In genomic region chr18:13640266-13640860, GRCh38 we compare ENCODE assay signal across 19 cellular contexts.
DNase-seq lines count a peak whose midpoint lies in the region; ATAC-seq, FAIRE-seq and TF ChIP-seq lines count a peak whose summit lies in the region.
"Had no signal": no experiment of that assay in that cellular context is flagged by ENCODE, and none has a peak within 500 bp of the region (broad histone marks: within the 10 kb centered on the region; RNA-seq: fewer than 3 reads in every experiment).

No MANE protein-coding gene starts in this region.

- intact Hi-C loops in heart right ventricle (cut with DNase I) (loop anchor here in 3 of 10 donors (5.0 to 10.0 kb wide), 2 partner anchors 84 to 87 kb away; partner anchors contain the start of genes FAM210A (in 3 of the 3) and RNMT (in 3 of the 3)), cardiac septum (cut with DNase I) (no loop called here)
- intact Hi-C loops in activated CD8-positive, alpha-beta T cell treated with anti-CD3 and anti-CD28 coated beads for 36 hours (cut with micrococcal nuclease): no loop called here

- H3K27me3 ChIP-seq in heart right ventricle: peaks cover 0 to 12% (median 0%) of the 10 kb centered on the region in 7 donors
- H3K27me3 ChIP-seq in endodermal cell (ENCODE audit: control insufficient read depth, insufficient read depth, low read length, poor library complexity, severe bottlenecking): peaks cover 5% of the 10 kb centered on the region
- peaks cover 13% of the 10 kb centered on the region for H3K27me3 ChIP-seq in osteoblast (ENCODE audit: insufficient read depth, low read length)
- H3K27me3 ChIP-seq: Peyer's patch had no signal

- POLR2A ChIA-PET in activated CD8-positive, alpha-beta T cell treated with anti-CD3 and anti-CD28 coated beads for 36 hours (lab: Charles Lee): no interaction called here

- CTCF ChIA-PET in activated CD8-positive, alpha-beta T cell treated with anti-CD3 and anti-CD28 coated beads for 36 hours (lab: Charles Lee): no interaction called here

- no peaks in the 10 kb centered on the region for H3K4me1 Mint-ChIP-seq in endodermal cell
- H3K4me1 Mint-ChIP-seq in activated CD8-positive, alpha-beta T cell treated with anti-CD3 and anti-CD28 coated beads for 36 hours (ENCODE audit: low read depth): no peaks in the 10 kb centered on the region
- H3K4me1 Mint-ChIP-seq: B cell had no signal

- peak overlapping the region in 8 of 10 donors; percentile 2 to 91 (median 78) for H3K27ac ChIP-seq in heart right ventricle
- no peak overlapping the region for H3K27ac ChIP-seq in endodermal cell (ENCODE audit: low read depth, low read length)
- no peak overlapping the region for H3K27ac ChIP-seq in osteoblast (ENCODE audit: low read depth, low read length)
- H3K27ac ChIP-seq: A549 had no signal

- peaks cover 54% of the 10 kb centered on the region for H3K27me3 Mint-ChIP-seq in endodermal cell (ENCODE audit: insufficient read depth)
- no peaks in the 10 kb centered on the region for H3K27me3 Mint-ChIP-seq in activated CD8-positive, alpha-beta T cell treated with anti-CD3 and anti-CD28 coated beads for 36 hours
- H3K27me3 Mint-ChIP-seq: B cell had no signal

- no peaks in the 10 kb centered on the region for H3K9me3 Mint-ChIP-seq in endodermal cell
- H3K9me3 Mint-ChIP-seq in activated CD8-positive, alpha-beta T cell treated with anti-CD3 and anti-CD28 coated beads for 36 hours: no peaks in the 10 kb centered on the region

- no peak overlapping the region for H3K4me2 ChIP-seq in osteoblast (ENCODE audit: insufficient read depth, low read length)
- H3K4me2 ChIP-seq: A549 had no signal

- H3K27ac Mint-ChIP-seq in endodermal cell: no peak overlapping the region
- H3K27ac Mint-ChIP-seq in activated CD8-positive, alpha-beta T cell treated with anti-CD3 and anti-CD28 coated beads for 36 hours: no peak overlapping the region
- H3K27ac Mint-ChIP-seq: B cell had no signal

- H3K4me1 ChIP-seq in heart right ventricle (peaks cover 11 to 51% (median 27%) of the 10 kb centered on the region in 9 donors), endodermal cell (ENCODE audit: control insufficient read depth, insufficient read depth, low read length) (no peaks in the 10 kb centered on the region), osteoblast (ENCODE audit: insufficient read depth, low read length) (no peaks in the 10 kb centered on the region)
- H3K4me1 ChIP-seq: A549, Peyer's patch had no signal

- H3K36me3 ChIP-seq in heart right ventricle (peaks cover 0 to 6% (median 4%) of the 10 kb centered on the region in 9 donors), endodermal cell (ENCODE audit: control insufficient read depth, insufficient read depth, low read length) (no peaks in the 10 kb centered on the region), osteoblast (ENCODE audit: insufficient read depth, low read length) (no peaks in the 10 kb centered on the region)

- TF ChIP-seq CTCF in heart right ventricle (IDR thresholded peaks at IDR 0.05): no peak
- no peak for TF ChIP-seq CTCF in endodermal cell (conservative IDR thresholded peaks at IDR 0.05)
- no peak for TF ChIP-seq CTCF in osteoblast (IDR thresholded peaks at IDR 0.05; ENCODE audit: extremely low read depth, low read depth, low read length)
- no peak for TF ChIP-seq CTCF in activated CD8-positive, alpha-beta T cell treated with anti-CD3 and anti-CD28 coated beads for 36 hours (IDR thresholded peaks at IDR 0.05)

- no peak overlapping the region for H2AFZ ChIP-seq in osteoblast (ENCODE audit: low read length)

- H3K36me3 Mint-ChIP-seq in endodermal cell (ENCODE audit: low read depth): no peaks in the 10 kb centered on the region
- H3K36me3 Mint-ChIP-seq in activated CD8-positive, alpha-beta T cell treated with anti-CD3 and anti-CD28 coated beads for 36 hours (ENCODE audit: low read depth): peaks cover 9% of the 10 kb centered on the region

- DNase-seq in heart right ventricle (no peak), cardiac septum (ENCODE audit: low spot score) (no peak), endodermal cell (peak; percentile 17), osteoblast (ENCODE audit: insufficient read length, low spot score, missing footprints) (peak; percentile 74), urothelium cell line (ENCODE audit: low spot score) (no peak)
- no peak for DNase-seq in activated CD8-positive, alpha-beta T cell treated with anti-CD3 and anti-CD28 coated beads for 36 hours
- DNase-seq: DMS79, MM.1S, NCI-H1048, NCI-H1417 treated with DMSO at 0.1 percent for 48 hours, NCI-H187, NCI-H446, NCI-H526, Peyer's patch had no signal

- no peaks in the 10 kb centered on the region for H4K20me1 ChIP-seq in osteoblast (ENCODE audit: insufficient read depth, low read length)

- H3K4me3 Mint-ChIP-seq in endodermal cell: no peak overlapping the region
- no peak overlapping the region for H3K4me3 Mint-ChIP-seq in activated CD8-positive, alpha-beta T cell treated with anti-CD3 and anti-CD28 coated beads for 36 hours
- H3K4me3 Mint-ChIP-seq: B cell had no signal

- H3K9me3 ChIP-seq in heart right ventricle (no peaks in the 10 kb centered on the region), endodermal cell (ENCODE audit: control insufficient read depth, low read length) (no peaks in the 10 kb centered on the region), osteoblast (ENCODE audit: low read depth, low read length) (no peaks in the 10 kb centered on the region)
- H3K9me3 ChIP-seq: A549, Peyer's patch had no signal

- FAIRE-seq in urothelium cell line (lab: Jason Lieb, UNC): peak; percentile 30
- FAIRE-seq: A549, H54, K562 had no signal

- H3K4me3 ChIP-seq in heart right ventricle (no peak overlapping the region), endodermal cell (ENCODE audit: low read length) (no peak overlapping the region), osteoblast (ENCODE audit: insufficient read depth, low read length) (no peak overlapping the region)
- H3K4me3 ChIP-seq: A549, K562, Peyer's patch had no signal

- 59 to 68% methylated on average over 10 of the region's 10 CpGs for WGBS in heart right ventricle, 2 donors
- 88 to 90% methylated on average over 2 to 8 of the region's 10 CpGs for WGBS in endodermal cell (ENCODE audit: insufficient coverage in 1 of 2, insufficient read length in 1 of 2), 2 experiments

- H3K79me2 ChIP-seq in osteoblast (ENCODE audit: insufficient read depth, low read length): no peaks in the 10 kb centered on the region

- H3K9ac ChIP-seq in endodermal cell (ENCODE audit: extremely low read depth, low read length, poor library complexity, severe bottlenecking): no peak overlapping the region

- ATAC-seq in heart right ventricle (no peak), HG03571 (IDR thresholded peaks at IDR 0.05; ENCODE audit: unreplicated experiment) (no peak)
- no peak for ATAC-seq in activated CD8-positive, alpha-beta T cell treated with anti-CD3 and anti-CD28 coated beads for 36 hours
- ATAC-seq: A549, K562 had no signal

Comparison
In these comparisons a context has a peak if more than half of its experiments do, and no peak if none do; other contexts are left out.
1. DNase-seq: peak in endodermal cell (single experiment) and osteoblast (single experiment); none in heart right ventricle (0 of 2), cardiac septum (single experiment), urothelium cell line (single experiment) and activated CD8-positive, alpha-beta T cell treated with anti-CD3 and anti-CD28 coated beads for 36 hours (single experiment).
2. H3K27ac ChIP-seq: peak in heart right ventricle (8 of 10); none in endodermal cell (single experiment) and osteoblast (single experiment).